39 cellular contexts compared by ENCODE assay signal in the genomic region with DNA sequence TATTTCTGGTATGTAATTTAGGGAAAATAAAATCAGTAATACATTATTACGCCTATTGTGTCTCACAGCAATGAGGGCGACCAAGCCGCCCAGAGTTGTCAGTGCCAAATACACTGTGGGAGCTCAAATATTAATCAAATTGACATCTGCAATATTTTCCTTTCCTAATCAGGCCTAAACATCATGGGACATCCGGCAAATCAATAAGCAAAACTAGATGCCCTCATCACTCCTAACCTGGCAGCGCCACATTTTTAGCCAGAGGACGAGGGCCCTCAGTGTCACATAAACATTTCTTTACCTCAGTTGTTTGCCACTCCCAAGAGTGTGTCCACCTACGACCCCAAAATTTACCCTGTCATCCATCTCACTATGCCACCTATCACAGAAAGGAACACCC.
"Had no signal": no experiment of that assay in that cellular context is flagged by ENCODE, and none has a peak within 500 bp of the region (broad histone marks: within the 10 kb centered on the region; RNA-seq: fewer than 3 reads in every experiment).

No MANE protein-coding gene starts in this region.

- H3K9me3 ChIP-seq: adrenal gland had no signal

- H3K4me1 ChIP-seq: adrenal gland had no signal

- H3K9me3 Mint-ChIP-seq: activated CD4-positive, alpha-beta memory T cell treated with anti-CD3 and anti-CD28 coated beads for 36 hours; activated CD4-positive, alpha-beta T cell treated with anti-CD3 and anti-CD28 coated beads, Interleukin-2, amount 10 ng/mL, durations not matched to agents 24 days and 14 days; activated CD8-positive, alpha-beta T cell treated with anti-CD3 and anti-CD28 coated beads for 36 hours; activated naive CD4-positive, alpha-beta T cell treated with anti-CD3 and anti-CD28 coated beads for 36 hours; activated T-cell treated with anti-CD3 and anti-CD28 coated beads, Interleukin-2, amount 50 U/mL, for 4 hours; activated T-helper 17 cell treated with anti-CD3 and anti-CD28 coated beads, Interleukin-2, amount 50 U/mL, for 72 hours; T-helper 1 cell treated with Interleukin-12 subunit alpha and Interleukin-12 subunit beta and Interleukin-4 antibody, amounts not matched to agents 30 μg/mL and 1 μg/mL, for 36 hours had no signal

- H3K27me3 Mint-ChIP-seq: activated B cell treated with CpG ODN at 0.5 μM for 24 hours; activated CD4-positive, alpha-beta memory T cell treated with anti-CD3 and anti-CD28 coated beads for 36 hours; activated CD4-positive, alpha-beta T cell treated with anti-CD3 and anti-CD28 coated beads, Interleukin-2, amount 10 ng/mL, durations not matched to agents 24 days and 14 days; activated CD8-positive, alpha-beta T cell treated with anti-CD3 and anti-CD28 coated beads for 36 hours; central memory CD8-positive, alpha-beta T cell; T-cell had no signal

- DNase-seq: activated B cell treated with CpG ODN at 0.5 μM for 24 hours; activated CD4-positive, alpha-beta memory T cell treated with anti-CD3 and anti-CD28 coated beads for 36 hours; activated CD4-positive, alpha-beta T cell treated with anti-CD3 and anti-CD28 coated beads for 4 hours; activated CD4-positive, alpha-beta T cell treated with anti-CD3 and anti-CD28 coated beads, Interleukin-2, amount 10 ng/mL, durations not matched to agents 24 days and 14 days; activated CD4-positive, alpha-beta T cell treated with anti-CD3 and anti-CD28 coated beads, Interleukin-2, amount 50 U/mL, for 1 hour; activated CD4-positive, alpha-beta T cell treated with anti-CD3 and anti-CD28 coated beads, Interleukin-2, amount 50 U/mL, for 4 hours; activated CD4-positive, CD25-positive, alpha-beta regulatory T cell treated with anti-CD3 and anti-CD28 coated beads, Interleukin-2, amount 50 U/mL, for 72 hours; activated CD8-positive, alpha-beta memory T cell treated with anti-CD3 and anti-CD28 coated beads, Interleukin-2, amount 50 U/mL, for 4 hours; activated CD8-positive, alpha-beta T cell treated with anti-CD3 and anti-CD28 coated beads for 36 hours; activated effector memory CD4-positive, alpha-beta T cell treated with anti-CD3 and anti-CD28 coated beads, Interleukin-2, amount 50 U/mL, for 16 hours; activated gamma-delta T cell treated with Interleukin-2 at 50 U/mL for 16 hours; activated naive CD4-positive, alpha-beta T cell; activated naive CD4-positive, alpha-beta T cell treated with anti-CD3 and anti-CD28 coated beads for 36 hours; activated naive CD4-positive, alpha-beta T cell treated with anti-CD3 and anti-CD28 coated beads, Interleukin-2, amount 50 U/mL, for 16 hours; activated naive CD8-positive, alpha-beta T cell treated with anti-CD3 and anti-CD28 coated beads for 36 hours; activated T-cell treated with anti-CD3 and anti-CD28 coated beads for 4 hours; activated T-cell treated with anti-CD3 and anti-CD28 coated beads, Interleukin-2, amount 50 U/mL, for 1 hour; activated T-cell treated with anti-CD3 and anti-CD28 coated beads, Interleukin-2, amount 50 U/mL, for 4 hours; activated T-cell treated with anti-CD3 and anti-CD28 coated beads, Interleukin-2, amount 50 U/mL, for 72 hours; adrenal gland; amniotic stem cell; aorta; caudate nucleus; cerebellar nuclear complex; T-cell; T-helper 2 cell; T-helper 9 cell had no signal

- ATAC-seq: activated CD8-positive, alpha-beta T cell treated with anti-CD3 and anti-CD28 coated beads for 36 hours; activated naive CD4-positive, alpha-beta T cell treated with anti-CD3 and anti-CD28 coated beads, Interleukin-2, amount 50 U/mL, for 72 hours; activated T-cell treated with anti-CD3 and anti-CD28 coated beads, Interleukin-2, amount 50 U/mL, for 4 hours; activated T-cell treated with anti-CD3 and anti-CD28 coated beads, Interleukin-2, amount 50 U/mL, for 72 hours; activated T-helper 17 cell treated with anti-CD3 and anti-CD28 coated beads, Interleukin-2, amount 50 U/mL, for 72 hours; T-cell had no signal

- H3K27ac ChIP-seq: adrenal gland, VCaP had no signal

- FAIRE-seq: astrocyte, bronchial epithelial cell, TTC549 had no signal

- H3K36me3 Mint-ChIP-seq: activated CD4-positive, alpha-beta memory T cell treated with anti-CD3 and anti-CD28 coated beads for 36 hours; activated naive CD4-positive, alpha-beta T cell treated with anti-CD3 and anti-CD28 coated beads, Interleukin-2, amount 50 U/mL, for 72 hours; activated naive CD8-positive, alpha-beta T cell treated with anti-CD3 and anti-CD28 coated beads for 36 hours; brain; T-cell had no signal

- H3K4me3 Mint-ChIP-seq: activated B cell treated with CpG ODN at 0.5 μM for 24 hours; activated CD4-positive, alpha-beta memory T cell treated with anti-CD3 and anti-CD28 coated beads for 36 hours; activated CD4-positive, alpha-beta T cell treated with anti-CD3 and anti-CD28 coated beads, Interleukin-2, amount 10 ng/mL, durations not matched to agents 24 days and 14 days; activated CD8-positive, alpha-beta T cell treated with anti-CD3 and anti-CD28 coated beads for 36 hours; activated naive CD4-positive, alpha-beta T cell treated with anti-CD3 and anti-CD28 coated beads for 36 hours; activated naive CD8-positive, alpha-beta T cell treated with anti-CD3 and anti-CD28 coated beads for 36 hours; activated T-cell treated with anti-CD3 and anti-CD28 coated beads, Interleukin-2, amount 50 U/mL, for 4 hours; activated T-cell treated with anti-CD3 and anti-CD28 coated beads, Interleukin-2, amount 50 U/mL, for 72 hours; activated T-helper 1 cell treated with anti-CD3 and anti-CD28 coated beads, Interleukin-12 subunit alpha, Interleukin-12 subunit beta, Interleukin-2, Interleukin-4 antibody, amounts not matched to agents 30 ng/mL and 10 ng/mL and 1 ng/mL, durations not matched to agents 14 hours and 24 hours and 36 hours; activated T-helper 17 cell treated with anti-CD3 and anti-CD28 coated beads, Interleukin-2, amount 50 U/mL, for 72 hours; brain; central memory CD8-positive, alpha-beta T cell; T-cell; T-helper 1 cell treated with Interleukin-12 subunit alpha and Interleukin-12 subunit beta and Interleukin-4 antibody, amounts not matched to agents 30 μg/mL and 1 μg/mL, for 36 hours; T-helper 2 cell treated with Interferon-gamma antibody and Interleukin-4, amounts not matched to agents 5 μg/mL and 100 μg/mL, for 36 hours had no signal

- H3K4me3 ChIP-seq: adrenal gland, cardiac muscle cell had no signal

- H3K27ac Mint-ChIP-seq: activated B cell treated with CpG ODN at 0.5 μM for 24 hours; activated CD4-positive, alpha-beta memory T cell treated with anti-CD3 and anti-CD28 coated beads for 36 hours; activated CD4-positive, alpha-beta T cell treated with anti-CD3 and anti-CD28 coated beads, Interleukin-2, amount 10 ng/mL, durations not matched to agents 24 days and 14 days; activated CD8-positive, alpha-beta T cell treated with anti-CD3 and anti-CD28 coated beads for 36 hours; activated naive CD4-positive, alpha-beta T cell treated with anti-CD3 and anti-CD28 coated beads for 36 hours; activated naive CD4-positive, alpha-beta T cell treated with anti-CD3 and anti-CD28 coated beads, Interleukin-2, amount 50 U/mL, for 72 hours; activated naive CD8-positive, alpha-beta T cell treated with anti-CD3 and anti-CD28 coated beads for 36 hours; activated T-cell treated with anti-CD3 and anti-CD28 coated beads, Interleukin-2, amount 50 U/mL, for 72 hours; activated T-helper 1 cell treated with anti-CD3 and anti-CD28 coated beads, Interleukin-12 subunit alpha, Interleukin-12 subunit beta, Interleukin-2, Interleukin-4 antibody, amounts not matched to agents 30 ng/mL and 10 ng/mL and 1 ng/mL, durations not matched to agents 14 hours and 24 hours and 36 hours; activated T-helper 17 cell treated with anti-CD3 and anti-CD28 coated beads, Interleukin-2, amount 50 U/mL, for 72 hours; T-cell; T-helper 1 cell treated with Interleukin-12 subunit alpha and Interleukin-12 subunit beta and Interleukin-4 antibody, amounts not matched to agents 30 μg/mL and 1 μg/mL, for 36 hours; T-helper 2 cell treated with Interferon-gamma antibody and Interleukin-4, amounts not matched to agents 5 μg/mL and 100 μg/mL, for 36 hours had no signal

- H3K36me3 ChIP-seq: adrenal gland, cardiac muscle cell had no signal

- H3K27me3 ChIP-seq: adrenal gland, cardiac muscle cell had no signal

- H3K4me1 Mint-ChIP-seq: activated B cell treated with CpG ODN at 0.5 μM for 24 hours; activated CD4-positive, alpha-beta T cell treated with anti-CD3 and anti-CD28 coated beads, Interleukin-2, amount 10 ng/mL, durations not matched to agents 24 days and 14 days; activated naive CD8-positive, alpha-beta T cell treated with anti-CD3 and anti-CD28 coated beads for 36 hours; activated T-helper 17 cell treated with anti-CD3 and anti-CD28 coated beads, Interleukin-2, amount 50 U/mL, for 72 hours; central memory CD8-positive, alpha-beta T cell; T-cell had no signal
